ENCODE assay signal across 7 cellular contexts in the genomic region with DNA sequence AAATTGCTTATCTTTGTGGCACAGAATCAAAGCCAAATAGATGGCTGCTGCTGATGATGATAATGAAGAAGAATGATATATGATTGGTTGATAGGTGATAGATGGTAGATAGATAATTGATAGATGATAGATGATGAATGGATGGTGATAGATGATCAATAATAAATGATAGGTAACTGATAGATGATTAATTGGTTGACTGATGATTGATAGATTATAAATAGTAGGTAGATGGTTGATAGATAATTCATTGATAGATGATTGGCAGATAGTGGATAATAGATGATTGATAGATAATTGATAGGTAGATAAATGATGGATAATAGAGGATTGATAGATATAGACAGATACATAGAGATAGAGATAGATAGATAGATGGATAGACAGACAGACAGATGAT.
"Had no signal": no experiment of that assay in that cellular context is flagged by ENCODE, and none has a peak within 500 bp of the region (broad histone marks: within the 10 kb centered on the region; RNA-seq: fewer than 3 reads in every experiment).

No MANE protein-coding gene starts in this region.

- H3K4me3 ChIP-seq: GM12878 had no signal

- DNase-seq: GDM1, GF-D8 had no signal

- ATAC-seq: GM12878 had no signal

- FAIRE-seq: G401.6, GM12878, GM12892, GM18507, GM19239 had no signal
